11 cellular contexts compared by ENCODE assay signal in the genomic region with DNA sequence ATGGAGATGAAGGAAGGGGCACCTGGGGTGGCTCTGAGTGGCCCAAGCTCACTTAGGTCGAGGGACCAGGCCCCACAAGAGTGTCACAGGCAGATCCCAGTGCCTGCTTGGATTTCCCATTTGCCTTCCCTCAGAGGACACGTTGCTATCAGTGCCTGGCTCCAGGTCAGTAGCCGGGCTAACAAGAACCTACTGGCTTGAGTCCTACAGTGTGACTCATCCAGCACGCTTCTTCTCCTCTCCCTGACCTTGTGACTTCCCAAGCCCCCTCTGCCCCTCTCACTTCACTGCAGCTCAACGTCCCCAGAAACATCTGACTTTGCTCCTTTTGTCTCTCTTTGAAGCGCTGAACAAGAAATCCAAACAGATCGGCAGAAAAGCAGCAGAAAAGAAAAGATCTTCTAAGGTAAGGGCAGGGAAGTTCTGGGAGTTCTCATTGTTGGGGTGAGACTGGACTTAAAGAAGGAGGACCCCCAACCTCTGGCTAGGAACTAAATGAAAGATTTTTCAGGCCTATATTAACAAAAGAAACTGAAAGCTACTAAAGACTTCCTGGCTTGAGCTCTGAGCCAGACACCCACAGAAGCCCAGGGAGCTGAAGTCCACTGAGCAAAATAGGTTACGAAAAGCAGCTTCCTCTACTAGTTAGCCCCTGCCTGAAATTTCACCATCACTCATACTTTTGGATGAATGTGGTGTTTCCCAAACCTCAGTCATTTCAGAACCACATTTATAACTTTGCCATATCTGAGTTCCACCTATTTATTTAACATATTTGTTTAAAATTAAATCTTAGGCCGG. TPM values are rescaled to one million over a fixed set of nuclear protein-coding genes. Genes with fewer than 3 reads are reported as not detected.
DNase-seq lines count a peak whose midpoint lies in the region; ATAC-seq, FAIRE-seq and TF ChIP-seq lines count a peak whose summit lies in the region.
"Had no signal": no experiment of that assay in that cellular context is flagged by ENCODE, and none has a peak within 500 bp of the region (broad histone marks: within the 10 kb centered on the region; RNA-seq: fewer than 3 reads in every experiment).

No MANE protein-coding gene starts in this region.

- intact Hi-C loops in testis (cut with DNase I; ENCODE audit: low total_unique reads): no loop called here

- no peak for TF ChIP-seq POLR2A in testis (IDR thresholded peaks at IDR 0.05)

- H3K27ac ChIP-seq in lung (ENCODE audit: low read depth in 1 of 2, low read length in 1 of 2) (peak overlapping the region; percentile 63 to 90), testis (peak overlapping the region; percentile 68 to 75), SJCRH30 (no peak overlapping the region)

- FAIRE-seq in bronchial epithelial cell (lab: Jason Lieb, UNC): no peak

- H3K27me3 ChIP-seq in MG63 (no peaks in the 10 kb centered on the region), bronchial epithelial cell (ENCODE audit: control insufficient read depth, insufficient read depth, low read length) (no peaks in the 10 kb centered on the region), lung (ENCODE audit: control insufficient read depth, insufficient read depth) (no peaks in the 10 kb centered on the region), testis (no peaks in the 10 kb centered on the region), SJCRH30 (no peaks in the 10 kb centered on the region)

- peaks cover 0 to 4% of the 10 kb centered on the region in 2 donors for H3K4me1 ChIP-seq in lung (ENCODE audit: control insufficient read depth in 2 of 2, insufficient read depth in 2 of 2, low read length in 2 of 2)
- H3K4me1 ChIP-seq in testis: peaks cover 13% of the 10 kb centered on the region
- H3K4me1 ChIP-seq in SJCRH30: no peaks in the 10 kb centered on the region

- H3K36me3 ChIP-seq in MG63 (peaks cover 2% of the 10 kb centered on the region; the same call in 1 of the 2 replicates), bronchial epithelial cell (ENCODE audit: control insufficient read depth, insufficient read depth, low read length) (no peaks in the 10 kb centered on the region), lung (ENCODE audit: control insufficient read depth in 2 of 2, insufficient read depth in 2 of 2, low read length in 2 of 2) (no peaks in the 10 kb centered on the region), testis (ENCODE audit: low read depth, missing control alignments) (no peaks in the 10 kb centered on the region), SJCRH30 (no peaks in the 10 kb centered on the region)

- WGBS in lung, 2 donors: 55 to 66% methylated on average over 9 of the region's 9 CpGs
- WGBS in testis, 2 donors: 45 to 57% methylated on average over 9 of the region's 9 CpGs

- DNase-seq in MG63 (peak; percentile 56), bronchial epithelial cell (ENCODE audit: low read depth) (peak; percentile 33), lung (ENCODE audit: low spot score) (no peak), testis (peak; percentile 63), SJCRH30 (no peak), dedifferentiated amniotic fluid mesenchymal stem cell (ENCODE audit: extremely low spot score) (no peak), NCI-H748 treated with DMSO at 0.1 percent for 48 hours (lab: John Stamatoyannopoulos, UW) (no peak)
- DNase-seq: activated CD8-positive, alpha-beta memory T cell treated with anti-CD3 and anti-CD28 coated beads, Interleukin-2, amount 50 U/mL, for 4 hours; stimulated activated CD4-positive, alpha-beta T cell treated with anti-CD3 and anti-CD28 coated beads, Interleukin-1b, Interleukin-23, amount 100 ng/mL, for 48 hours had no signal

- no peak for TF ChIP-seq CTCF in bronchial epithelial cell (IDR thresholded peaks at IDR 0.05; ENCODE audit: insufficient read depth, low read length, severe bottlenecking)
- no peak for TF ChIP-seq CTCF in lung (IDR thresholded peaks at IDR 0.05; ENCODE audit: control extremely low read depth, extremely low read depth)
- no peak for TF ChIP-seq CTCF in testis (IDR thresholded peaks at IDR 0.05)

- H3K9me3 ChIP-seq in MG63: no peaks in the 10 kb centered on the region
- H3K9me3 ChIP-seq in lung (ENCODE audit: control insufficient read depth in 2 of 2, insufficient read depth in 1 of 2, low read length in 1 of 2): no peaks in the 10 kb centered on the region
- H3K9me3 ChIP-seq in testis: no peaks in the 10 kb centered on the region
- no peaks in the 10 kb centered on the region for H3K9me3 ChIP-seq in SJCRH30 (replicated peaks)

- ATAC-seq in lung (ENCODE audit: insufficient read depth, low FRiP score): no peak
- no peak for ATAC-seq in GM19324 (IDR thresholded peaks at IDR 0.05; ENCODE audit: low FRiP score, unreplicated experiment)

- H3K4me3 ChIP-seq in MG63: no peak overlapping the region
- H3K4me3 ChIP-seq in bronchial epithelial cell (ENCODE audit: low read depth, low read length): no peak overlapping the region
- H3K4me3 ChIP-seq in lung: no peak overlapping the region
- H3K4me3 ChIP-seq in testis: no peak overlapping the region
- no peak overlapping the region for H3K4me3 ChIP-seq in SJCRH30

RNA-seq across cellular contexts. Expression of a gene that starts 21.5 kb away (rescaled TPM):
- not detected in 2 replicates for total RNA-seq in MG63 (2014; rRNA removed; shearing (Covaris generic); ENCODE audit: low replicate concordance)
- total RNA-seq in bronchial epithelial cell (not detected in 2 replicates), lung (not detected), testis (1 to 10 TPM in 1 of 2 donors, not detected in 1; 2.1 TPM)
- polyA plus RNA-seq in lung (under 1 TPM; 0.15 to 0.87 TPM), testis (ENCODE audit: insufficient read depth, low read depth, low replicate concordance) (0.65 TPM)
- not detected in 2 replicates for total RNA-seq in SJCRH30 (2014; rRNA removed; shearing (Covaris generic))
- total RNA-seq: NCI-H460 had no signal

RNA-seq across cellular contexts. Expression of a gene that starts 40.5 kb away (rescaled TPM):
- 151 and 216 TPM in 2 replicates for total RNA-seq in MG63 (2014; rRNA removed; shearing (Covaris generic); ENCODE audit: low replicate concordance)
- 207 and 278 TPM in 2 replicates for total RNA-seq in bronchial epithelial cell
- total RNA-seq in lung: 100 to 1,000 TPM in 1 of 2 donors, 10 to 100 TPM in 1; 40.2 to 116 TPM
- 100 to 1,000 TPM in 1 of 2 donors, 10 to 100 TPM in 1; 93.7 to 116 TPM for polyA plus RNA-seq in lung
- total RNA-seq in testis: 100 to 1,000 TPM; 127 to 178 TPM
- polyA plus RNA-seq in testis (ENCODE audit: insufficient read depth, low read depth, low replicate concordance): 237 TPM
- 240 and 251 TPM in 2 replicates for total RNA-seq in SJCRH30 (2014; rRNA removed; shearing (Covaris generic))

Comparison
In these comparisons a context has a peak if more than half of its experiments do, and no peak if none do; other contexts are left out.
1. DNase-seq: peak in MG63 (single experiment), bronchial epithelial cell (single experiment) and testis (single experiment); none in lung (single experiment), SJCRH30 (0 of 2), dedifferentiated amniotic fluid mesenchymal stem cell (single experiment) and NCI-H748 treated with DMSO at 0.1 percent for 48 hours (single experiment).